1 cellular context compared by ENCODE assay signal in genomic region chr2:12717191-12717987, GRCh38.
TF ChIP-seq lines count a peak whose summit lies in the region.

No MANE protein-coding gene starts in this region.

TF ChIP-seq in HepG2, 621 proteins besides CTCF, POLR2A, EP300 and RAD21 (continued from another document and continues in another):
- TF ChIP-seq ELK4 (CRISPR knock-in tag; IDR thresholded peaks at IDR 0.05; ENCODE audit: borderline replicate concordance): no peak
- TF ChIP-seq ZEB1 (IDR thresholded peaks at IDR 0.05; ENCODE audit: insufficient replicate concordance, low read depth): no peak
- no peak for TF ChIP-seq RARA (CRISPR knock-in tag; IDR thresholded peaks at IDR 0.05)
- TF ChIP-seq, protein P1, sequence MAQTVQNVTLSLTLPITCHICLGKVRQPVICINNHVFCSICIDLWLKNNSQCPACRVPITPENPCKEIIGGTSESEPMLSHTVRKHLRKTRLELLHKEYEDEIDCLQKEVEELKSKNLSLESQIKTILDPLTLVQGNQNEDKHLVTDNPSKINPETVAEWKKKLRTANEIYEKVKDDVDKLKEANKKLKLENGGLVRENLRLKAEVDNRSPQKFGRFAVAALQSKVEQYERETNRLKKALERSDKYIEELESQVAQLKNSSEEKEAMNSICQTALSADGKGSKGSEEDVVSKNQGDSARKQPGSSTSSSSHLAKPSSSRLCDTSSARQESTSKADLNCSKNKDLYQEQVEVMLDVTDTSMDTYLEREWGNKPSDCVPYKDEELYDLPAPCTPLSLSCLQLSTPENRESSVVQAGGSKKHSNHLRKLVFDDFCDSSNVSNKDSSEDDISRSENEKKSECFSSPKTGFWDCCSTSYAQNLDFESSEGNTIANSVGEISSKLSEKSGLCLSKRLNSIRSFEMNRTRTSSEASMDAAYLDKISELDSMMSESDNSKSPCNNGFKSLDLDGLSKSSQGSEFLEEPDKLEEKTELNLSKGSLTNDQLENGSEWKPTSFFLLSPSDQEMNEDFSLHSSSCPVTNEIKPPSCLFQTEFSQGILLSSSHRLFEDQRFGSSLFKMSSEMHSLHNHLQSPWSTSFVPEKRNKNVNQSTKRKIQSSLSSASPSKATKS (CRISPR knock-in tag; IDR thresholded peaks at IDR 0.05): no peak
- no peak for TF ChIP-seq ATF5 (CRISPR knock-in tag; IDR thresholded peaks at IDR 0.05; ENCODE audit: low read depth)
- TF ChIP-seq ZNF180 (CRISPR knock-in tag; IDR thresholded peaks at IDR 0.05; ENCODE audit: borderline replicate concordance, low read depth): no peak
- TF ChIP-seq CREB1 (IDR thresholded peaks at IDR 0.05): no peak
- no peak for TF ChIP-seq CREB1 (CRISPR knock-in tag; IDR thresholded peaks at IDR 0.05)
- TF ChIP-seq ZBTB44 (CRISPR knock-in tag; IDR thresholded peaks at IDR 0.05): no peak
- TF ChIP-seq, protein P2, sequence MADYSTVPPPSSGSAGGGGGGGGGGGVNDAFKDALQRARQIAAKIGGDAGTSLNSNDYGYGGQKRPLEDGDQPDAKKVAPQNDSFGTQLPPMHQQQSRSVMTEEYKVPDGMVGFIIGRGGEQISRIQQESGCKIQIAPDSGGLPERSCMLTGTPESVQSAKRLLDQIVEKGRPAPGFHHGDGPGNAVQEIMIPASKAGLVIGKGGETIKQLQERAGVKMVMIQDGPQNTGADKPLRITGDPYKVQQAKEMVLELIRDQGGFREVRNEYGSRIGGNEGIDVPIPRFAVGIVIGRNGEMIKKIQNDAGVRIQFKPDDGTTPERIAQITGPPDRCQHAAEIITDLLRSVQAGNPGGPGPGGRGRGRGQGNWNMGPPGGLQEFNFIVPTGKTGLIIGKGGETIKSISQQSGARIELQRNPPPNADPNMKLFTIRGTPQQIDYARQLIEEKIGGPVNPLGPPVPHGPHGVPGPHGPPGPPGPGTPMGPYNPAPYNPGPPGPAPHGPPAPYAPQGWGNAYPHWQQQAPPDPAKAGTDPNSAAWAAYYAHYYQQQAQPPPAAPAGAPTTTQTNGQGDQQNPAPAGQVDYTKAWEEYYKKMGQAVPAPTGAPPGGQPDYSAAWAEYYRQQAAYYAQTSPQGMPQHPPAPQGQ (CRISPR knock-in tag; IDR thresholded peaks at IDR 0.05; ENCODE audit: borderline replicate concordance): no peak
- TF ChIP-seq ZNF704 (CRISPR knock-in tag; IDR thresholded peaks at IDR 0.05; ENCODE audit: borderline replicate concordance): no peak
- TF ChIP-seq, protein P3, sequence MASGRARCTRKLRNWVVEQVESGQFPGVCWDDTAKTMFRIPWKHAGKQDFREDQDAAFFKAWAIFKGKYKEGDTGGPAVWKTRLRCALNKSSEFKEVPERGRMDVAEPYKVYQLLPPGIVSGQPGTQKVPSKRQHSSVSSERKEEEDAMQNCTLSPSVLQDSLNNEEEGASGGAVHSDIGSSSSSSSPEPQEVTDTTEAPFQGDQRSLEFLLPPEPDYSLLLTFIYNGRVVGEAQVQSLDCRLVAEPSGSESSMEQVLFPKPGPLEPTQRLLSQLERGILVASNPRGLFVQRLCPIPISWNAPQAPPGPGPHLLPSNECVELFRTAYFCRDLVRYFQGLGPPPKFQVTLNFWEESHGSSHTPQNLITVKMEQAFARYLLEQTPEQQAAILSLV (CRISPR knock-in tag; IDR thresholded peaks at IDR 0.05; ENCODE audit: borderline replicate concordance): no peak
- 0 out of 2 replicates have a peak, but pooled peaks have one; percentile 38 for TF ChIP-seq CHCHD3 (CRISPR knock-in tag; IDR thresholded peaks at IDR 0.05)
- TF ChIP-seq ZFP36L2 (CRISPR knock-in tag; IDR thresholded peaks at IDR 0.05): no peak
- TF ChIP-seq KDM1A (CRISPR knock-in tag; IDR thresholded peaks at IDR 0.05): no peak
- no peak for TF ChIP-seq ESRRA (CRISPR knock-in tag; IDR thresholded peaks at IDR 0.05; ENCODE audit: low read depth)
- TF ChIP-seq, protein P4, sequence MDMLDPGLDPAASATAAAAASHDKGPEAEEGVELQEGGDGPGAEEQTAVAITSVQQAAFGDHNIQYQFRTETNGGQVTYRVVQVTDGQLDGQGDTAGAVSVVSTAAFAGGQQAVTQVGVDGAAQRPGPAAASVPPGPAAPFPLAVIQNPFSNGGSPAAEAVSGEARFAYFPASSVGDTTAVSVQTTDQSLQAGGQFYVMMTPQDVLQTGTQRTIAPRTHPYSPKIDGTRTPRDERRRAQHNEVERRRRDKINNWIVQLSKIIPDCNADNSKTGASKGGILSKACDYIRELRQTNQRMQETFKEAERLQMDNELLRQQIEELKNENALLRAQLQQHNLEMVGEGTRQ (IDR thresholded peaks at IDR 0.05; ENCODE audit: low read depth, low read length): no peak
- TF ChIP-seq, protein P4 (CRISPR knock-in tag; IDR thresholded peaks at IDR 0.05; ENCODE audit: borderline replicate concordance): no peak
- TF ChIP-seq CEBPB (IDR thresholded peaks at IDR 0.05; ENCODE audit: borderline replicate concordance, low read depth, low read length): no peak
- TF ChIP-seq, protein P5, sequence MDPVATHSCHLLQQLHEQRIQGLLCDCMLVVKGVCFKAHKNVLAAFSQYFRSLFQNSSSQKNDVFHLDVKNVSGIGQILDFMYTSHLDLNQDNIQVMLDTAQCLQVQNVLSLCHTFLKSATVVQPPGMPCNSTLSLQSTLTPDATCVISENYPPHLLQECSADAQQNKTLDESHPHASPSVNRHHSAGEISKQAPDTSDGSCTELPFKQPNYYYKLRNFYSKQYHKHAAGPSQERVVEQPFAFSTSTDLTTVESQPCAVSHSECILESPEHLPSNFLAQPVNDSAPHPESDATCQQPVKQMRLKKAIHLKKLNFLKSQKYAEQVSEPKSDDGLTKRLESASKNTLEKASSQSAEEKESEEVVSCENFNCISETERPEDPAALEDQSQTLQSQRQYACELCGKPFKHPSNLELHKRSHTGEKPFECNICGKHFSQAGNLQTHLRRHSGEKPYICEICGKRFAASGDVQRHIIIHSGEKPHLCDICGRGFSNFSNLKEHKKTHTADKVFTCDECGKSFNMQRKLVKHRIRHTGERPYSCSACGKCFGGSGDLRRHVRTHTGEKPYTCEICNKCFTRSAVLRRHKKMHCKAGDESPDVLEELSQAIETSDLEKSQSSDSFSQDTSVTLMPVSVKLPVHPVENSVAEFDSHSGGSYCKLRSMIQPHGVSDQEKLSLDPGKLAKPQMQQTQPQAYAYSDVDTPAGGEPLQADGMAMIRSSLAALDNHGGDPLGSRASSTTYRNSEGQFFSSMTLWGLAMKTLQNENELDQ (CRISPR knock-in tag; IDR thresholded peaks at IDR 0.05; ENCODE audit: borderline replicate concordance): no peak
- no peak for TF ChIP-seq TBX2 (CRISPR knock-in tag; IDR thresholded peaks at IDR 0.05; ENCODE audit: borderline replicate concordance)
- TF ChIP-seq MIER2 (CRISPR knock-in tag; IDR thresholded peaks at IDR 0.05): no peak
- TF ChIP-seq ADNP (CRISPR knock-in tag; IDR thresholded peaks at IDR 0.05): no peak
- no peak for TF ChIP-seq NR2F2 (IDR thresholded peaks at IDR 0.05; ENCODE audit: borderline replicate concordance, low read depth)
- TF ChIP-seq ZNF790 (CRISPR knock-in tag; IDR thresholded peaks at IDR 0.05; ENCODE audit: borderline replicate concordance): no peak
- no peak for TF ChIP-seq FOXM1 (CRISPR knock-in tag; IDR thresholded peaks at IDR 0.05)
- no peak for TF ChIP-seq GATAD1 (CRISPR knock-in tag; IDR thresholded peaks at IDR 0.05)
- no peak for TF ChIP-seq RARG (CRISPR knock-in tag; IDR thresholded peaks at IDR 0.05; ENCODE audit: low read depth)
- TF ChIP-seq TFDP1 (CRISPR knock-in tag; IDR thresholded peaks at IDR 0.05; ENCODE audit: borderline replicate concordance): peak; percentile 45; the same call in 1 of the 2 replicates
- no peak for TF ChIP-seq KLF11 (CRISPR knock-in tag; IDR thresholded peaks at IDR 0.05)
- no peak for TF ChIP-seq MXI1 (IDR thresholded peaks at IDR 0.05; ENCODE audit: borderline replicate concordance, low read depth, low read length)
- peak; percentile 29; the same call in 1 of the 2 replicates for TF ChIP-seq ZNF292 (CRISPR knock-in tag; IDR thresholded peaks at IDR 0.05; ENCODE audit: borderline replicate concordance, low read depth)
- 0 out of 2 replicates have a peak, but pooled peaks have one; percentile 29 for TF ChIP-seq KLF12 (CRISPR knock-in tag; IDR thresholded peaks at IDR 0.05; ENCODE audit: borderline replicate concordance)
- TF ChIP-seq, protein P6, sequence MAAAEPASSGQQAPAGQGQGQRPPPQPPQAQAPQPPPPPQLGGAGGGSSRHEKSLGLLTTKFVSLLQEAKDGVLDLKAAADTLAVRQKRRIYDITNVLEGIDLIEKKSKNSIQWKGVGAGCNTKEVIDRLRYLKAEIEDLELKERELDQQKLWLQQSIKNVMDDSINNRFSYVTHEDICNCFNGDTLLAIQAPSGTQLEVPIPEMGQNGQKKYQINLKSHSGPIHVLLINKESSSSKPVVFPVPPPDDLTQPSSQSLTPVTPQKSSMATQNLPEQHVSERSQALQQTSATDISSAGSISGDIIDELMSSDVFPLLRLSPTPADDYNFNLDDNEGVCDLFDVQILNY (CRISPR knock-in tag; conservative IDR thresholded peaks at IDR 0.05): no peak
